8 cellular contexts compared by ENCODE assay signal in genomic region chr2:197286805-197287595, GRCh38. TPM values are rescaled to one million over a fixed set of nuclear protein-coding genes. Genes with fewer than 3 reads are reported as not detected.
DNase-seq lines count a peak whose midpoint lies in the region; ATAC-seq, FAIRE-seq and TF ChIP-seq lines count a peak whose summit lies in the region.

No MANE protein-coding gene starts in this region.

- no peaks in the 10 kb centered on the region for H3K79me2 ChIP-seq in astrocyte (ENCODE audit: insufficient read depth, low read length)

- H3K4me1 ChIP-seq in astrocyte (ENCODE audit: insufficient read depth, low read length) (peaks cover 4% of the 10 kb centered on the region), thymus (ENCODE audit: control insufficient read depth, insufficient read depth, low read length) (peaks cover 5% of the 10 kb centered on the region)

- H3K4me3 Mint-ChIP-seq in HFFc6: peak overlapping the region; percentile 57
- H3K4me3 Mint-ChIP-seq in astrocyte (ENCODE audit: unreplicated experiment): no peak overlapping the region

- H3K4me2 ChIP-seq in astrocyte (ENCODE audit: low read length): peak overlapping the region; percentile 37

- peaks cover 3% of the 10 kb centered on the region; the same call in 1 of the 2 replicates for H3K9me3 Mint-ChIP-seq in HFFc6
- H3K9me3 Mint-ChIP-seq in astrocyte (ENCODE audit: unreplicated experiment): peaks cover 6% of the 10 kb centered on the region

- H3K36me3 Mint-ChIP-seq in HFFc6 (ENCODE audit: low read depth) (peaks cover 3% of the 10 kb centered on the region; the same call in 1 of the 2 replicates), astrocyte (ENCODE audit: low read depth, unreplicated experiment) (peaks cover 2% of the 10 kb centered on the region)

- H3K27ac Mint-ChIP-seq in HFFc6 (peak overlapping the region; percentile 66), astrocyte (ENCODE audit: unreplicated experiment) (no peak overlapping the region)

- ATAC-seq in activated CD4-positive, CD25-positive, alpha-beta regulatory T cell treated with anti-CD3 and anti-CD28 coated beads, Interleukin-2, amount 50 U/mL, for 24 hours: peak; percentile 98

- H3K36me3 ChIP-seq in astrocyte (ENCODE audit: insufficient read depth, low read length): no peaks in the 10 kb centered on the region
- H3K36me3 ChIP-seq in thymus (ENCODE audit: control insufficient read depth, insufficient read depth): no peaks in the 10 kb centered on the region

- H3K27me3 Mint-ChIP-seq in HFFc6 (ENCODE audit: insufficient read depth) (peaks cover 1% of the 10 kb centered on the region; the same call in 1 of the 2 replicates), astrocyte (ENCODE audit: low read depth, unreplicated experiment) (no peaks in the 10 kb centered on the region)

- H3K4me3 ChIP-seq in astrocyte (ENCODE audit: insufficient read depth, low read depth, low read length) (no peak overlapping the region), thymus (ENCODE audit: low read length) (no peak overlapping the region)

- peak; percentile 95 for FAIRE-seq in astrocyte (lab: Jason Lieb, UNC)

- TF ChIP-seq CTCF in HFFc6 (IDR thresholded peaks at IDR 0.05) (no peak), astrocyte (IDR thresholded peaks at IDR 0.05; ENCODE audit: insufficient read depth, low read depth, low read length) (no peak)

- H3K27me3 ChIP-seq in astrocyte (ENCODE audit: insufficient read depth, low read length): no peaks in the 10 kb centered on the region
- no peaks in the 10 kb centered on the region for H3K27me3 ChIP-seq in thymus (ENCODE audit: control insufficient read depth, insufficient read depth)

- H3K27ac ChIP-seq in astrocyte (ENCODE audit: low read depth, low read length): peak overlapping the region; percentile 19
- H3K27ac ChIP-seq in thymus (ENCODE audit: low read depth): peak overlapping the region; percentile 46

- H3K4me1 Mint-ChIP-seq in HFFc6 (ENCODE audit: low read depth) (peaks cover 27% of the 10 kb centered on the region), astrocyte (ENCODE audit: low read depth, unreplicated experiment) (peaks cover 6% of the 10 kb centered on the region)

- H4K20me1 ChIP-seq in astrocyte (ENCODE audit: insufficient read depth, low read length): no peaks in the 10 kb centered on the region

- no peak overlapping the region for H2AFZ ChIP-seq in astrocyte (ENCODE audit: low read depth, low read length)

- no peak overlapping the region for H3K9ac ChIP-seq in astrocyte (ENCODE audit: low read length)

- WGBS in thymus: 73% methylated on average over 8 of the region's 8 CpGs

- no peak for DNase-seq in activated CD4-positive, CD25-positive, alpha-beta regulatory T cell treated with anti-CD3 and anti-CD28 coated beads, Interleukin-2, amount 50 U/mL, for 72 hours
- DNase-seq in HFFc6: peak; percentile 92
- peak; percentile 44 for DNase-seq in NCI-H2029 (lab: John Stamatoyannopoulos, UW)
- DNase-seq in astrocyte (ENCODE audit: low read depth): peak; percentile 93
- DNase-seq in inferior parietal cortex (ENCODE audit: extremely low spot score): peak; percentile 69
- DNase-seq in SW480 (ENCODE audit: low spot score): no peak

- H3K9me3 ChIP-seq in astrocyte (ENCODE audit: insufficient read depth, low read depth, low read length): no peaks in the 10 kb centered on the region
- no peaks in the 10 kb centered on the region for H3K9me3 ChIP-seq in thymus (ENCODE audit: control insufficient read depth)

RNA-seq across cellular contexts. Expression of gene ANKRD44, which starts 23.6 kb away (rescaled TPM):
- 1 to 10 TPM; 3.8 to 5.7 (median 4.7) TPM for total RNA-seq in HFFc6 (2021; fragmentation: NEBNext Ultra II Directional; extraction: Animal tissue kit (Norgen Biotek cat#: 25700))
- 7.2 and 7.8 TPM in 2 replicates for total RNA-seq in astrocyte
- polyA plus RNA-seq in thymus: 25.2 TPM

Comparison
In these comparisons a context has a peak if more than half of its experiments do, and no peak if none do; other contexts are left out.
1. DNase-seq: peak in HFFc6 (single experiment), NCI-H2029 (single experiment), astrocyte (single experiment) and inferior parietal cortex (single experiment); none in activated CD4-positive, CD25-positive, alpha-beta regulatory T cell treated with anti-CD3 and anti-CD28 coated beads, Interleukin-2, amount 50 U/mL, for 72 hours (single experiment) and SW480 (single experiment).